ENCODE assay signal across 9 cellular contexts in the genomic region with DNA sequence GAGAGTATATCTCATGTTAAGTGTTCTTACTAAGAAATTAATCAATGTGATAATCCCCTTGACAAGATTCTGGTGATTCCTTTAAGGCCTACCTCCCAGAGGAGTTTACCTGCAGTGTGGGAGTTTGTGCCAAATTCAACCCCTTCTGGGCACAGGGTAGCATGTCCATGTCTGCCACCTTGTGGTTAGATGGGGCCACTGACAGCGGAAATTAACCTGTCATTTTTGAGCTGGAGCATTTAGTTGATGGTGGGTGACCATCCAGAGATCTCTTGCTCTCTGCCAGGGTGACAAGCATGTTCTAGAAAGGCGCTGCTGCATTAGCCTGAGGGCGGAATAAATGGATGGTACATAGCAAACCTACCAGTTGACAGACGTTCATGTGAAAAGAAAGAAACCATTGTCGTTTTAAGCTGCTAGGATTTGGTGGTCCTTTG.
DNase-seq lines count a peak whose midpoint lies in the region; ATAC-seq and TF ChIP-seq lines count a peak whose summit lies in the region.
"Had no signal": no experiment of that assay in that cellular context is flagged by ENCODE, and none has a peak within 500 bp of the region (broad histone marks: within the 10 kb centered on the region; RNA-seq: fewer than 3 reads in every experiment).

No MANE protein-coding gene starts in this region.

- no peak overlapping the region for H3K27ac Mint-ChIP-seq in WTC11

- H3K27me3 ChIP-seq in A673 (replicated peaks; ENCODE audit: insufficient read depth, low read depth, low read length, poor library complexity) = peaks cover 11% of the 10 kb centered on the region
- no peaks in the 10 kb centered on the region for H3K27me3 ChIP-seq in lower lobe of right lung (ENCODE audit: low read depth)

- H3K4me3 ChIP-seq in A673 (ENCODE audit: low read depth, low read length, poor library complexity, severe bottlenecking) (no peak overlapping the region), lower lobe of right lung (no peak overlapping the region)
- H3K4me3 ChIP-seq: skin epidermis had no signal

- H3K27me3 Mint-ChIP-seq in WTC11 (ENCODE audit: low read depth) = no peaks in the 10 kb centered on the region

- H3K27ac ChIP-seq in A673 (ENCODE audit: low read depth, low read length, poor library complexity, severe bottlenecking) (no peak overlapping the region), lower lobe of right lung (no peak overlapping the region)
- H3K27ac ChIP-seq: skin epidermis had no signal

- H3K36me3 ChIP-seq in A673 (ENCODE audit: insufficient read depth, low read length, poor library complexity, severe bottlenecking) (no peaks in the 10 kb centered on the region), lower lobe of right lung (no peaks in the 10 kb centered on the region)

- peaks cover 3% of the 10 kb centered on the region; the same call in 1 of the 2 replicates for H3K4me1 Mint-ChIP-seq in WTC11

- DNase-seq in A673 (ENCODE audit: low spot score) (peak; percentile 58), NCI-H1694 (lab: John Stamatoyannopoulos, UW) (peak; percentile 53), WTC11 (ENCODE audit: low spot score) (peak; percentile 72), cerebellar cortex (ENCODE audit: low spot score) (peak; percentile 23), lower lobe of right lung (no peak)
- DNase-seq in stimulated activated CD8-positive, alpha-beta memory T cell treated with anti-CD3 and anti-CD28 coated beads, Interleukin-7, amount 100 ng/mL, for 48 hours (ENCODE audit: extremely low read depth in 1 of 2, low read depth in 1 of 2) = peak; percentile 10 to 13

- no TSS peak for BruUV-seq in A673 (replicated peaks; lab: Mats Ljungman, UMichigan)

- POLR2A ChIA-PET in A673 (lab: Charles Lee; ENCODE audit: low non-redundant PET) = no interaction called here
- POLR2A ChIA-PET in WTC11 (lab: Charles Lee) = no interaction called here

- TF ChIP-seq CTCF in A673 (conservative IDR thresholded peaks at IDR 0.05; ENCODE audit: low read depth, low read length) (peak; percentile 82), WTC11 (IDR thresholded peaks at IDR 0.05) (peak; percentile 64; the same call in 1 of the 2 replicates), lower lobe of right lung (IDR thresholded peaks at IDR 0.05) (peak; percentile 62)

- ATAC-seq in GM18499 (IDR thresholded peaks at IDR 0.05; ENCODE audit: insufficient read depth, unreplicated experiment) (peak; percentile 65), HG02852 (IDR thresholded peaks at IDR 0.05; ENCODE audit: unreplicated experiment) (peak; percentile 96), WTC11 (peak; percentile 97), lower lobe of right lung (peak; percentile 67 to 80)

- H3K9me3 Mint-ChIP-seq in WTC11 = no peaks in the 10 kb centered on the region

- intact Hi-C loops in A673 (cut with micrococcal nuclease; ENCODE audit: unreplicated experiment) = loop anchor here (1.0 to 10.0 kb wide), 3 partner anchors 201 to 828 kb away; no protein-coding TSS in a partner anchor
- intact Hi-C loops in lower lobe of right lung (cut with DNase I) = no loop called here

- H3K4me1 ChIP-seq in A673 (ENCODE audit: insufficient read depth, low read length, poor library complexity, severe bottlenecking) (no peaks in the 10 kb centered on the region), lower lobe of right lung (no peaks in the 10 kb centered on the region)

- no peaks in the 10 kb centered on the region for H3K9me3 ChIP-seq in A673 (ENCODE audit: low read depth, low read length, poor library complexity, severe bottlenecking)
- no peaks in the 10 kb centered on the region for H3K9me3 ChIP-seq in lower lobe of right lung

- H3K4me3 Mint-ChIP-seq in WTC11 = no peak overlapping the region

- CTCF ChIA-PET in A673 (lab: Charles Lee) (interaction anchor here (0.6 to 2.7 kb wide), 7 partner anchors 9 to 832 kb away, joined by 3 to 27 read pairs (median 4); no protein-coding TSS in a partner anchor), WTC11 (lab: Charles Lee) (interaction anchor here (0.6 to 2.3 kb wide), 49 partner anchors 9 to 832 kb away, joined by 3 to 34 read pairs (median 4); a partner anchor contains a TSS)

- no peaks in the 10 kb centered on the region for H3K36me3 Mint-ChIP-seq in WTC11

TF ChIP-seq in WTC11, 78 proteins besides CTCF, POLR2A, EP300 and RAD21:
- TF ChIP-seq, protein P1, sequence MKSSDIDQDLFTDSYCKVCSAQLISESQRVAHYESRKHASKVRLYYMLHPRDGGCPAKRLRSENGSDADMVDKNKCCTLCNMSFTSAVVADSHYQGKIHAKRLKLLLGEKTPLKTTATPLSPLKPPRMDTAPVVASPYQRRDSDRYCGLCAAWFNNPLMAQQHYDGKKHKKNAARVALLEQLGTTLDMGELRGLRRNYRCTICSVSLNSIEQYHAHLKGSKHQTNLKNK (CRISPR knock-in tag; IDR thresholded peaks at IDR 0.05) = no peak
- TF ChIP-seq ZNF416 (CRISPR knock-in tag; IDR thresholded peaks at IDR 0.05) (no peak), MYBL2 (CRISPR knock-in tag; IDR thresholded peaks at IDR 0.05) (no peak), KAT7 (CRISPR knock-in tag; IDR thresholded peaks at IDR 0.05; ENCODE audit: borderline replicate concordance) (no peak), TEAD1 (CRISPR knock-in tag; IDR thresholded peaks at IDR 0.05) (no peak), ZNF423 (CRISPR knock-in tag; IDR thresholded peaks at IDR 0.05) (no peak), ZNF317 (CRISPR knock-in tag; IDR thresholded peaks at IDR 0.05; ENCODE audit: borderline replicate concordance, low read depth) (no peak)
- TF ChIP-seq, protein P2, sequence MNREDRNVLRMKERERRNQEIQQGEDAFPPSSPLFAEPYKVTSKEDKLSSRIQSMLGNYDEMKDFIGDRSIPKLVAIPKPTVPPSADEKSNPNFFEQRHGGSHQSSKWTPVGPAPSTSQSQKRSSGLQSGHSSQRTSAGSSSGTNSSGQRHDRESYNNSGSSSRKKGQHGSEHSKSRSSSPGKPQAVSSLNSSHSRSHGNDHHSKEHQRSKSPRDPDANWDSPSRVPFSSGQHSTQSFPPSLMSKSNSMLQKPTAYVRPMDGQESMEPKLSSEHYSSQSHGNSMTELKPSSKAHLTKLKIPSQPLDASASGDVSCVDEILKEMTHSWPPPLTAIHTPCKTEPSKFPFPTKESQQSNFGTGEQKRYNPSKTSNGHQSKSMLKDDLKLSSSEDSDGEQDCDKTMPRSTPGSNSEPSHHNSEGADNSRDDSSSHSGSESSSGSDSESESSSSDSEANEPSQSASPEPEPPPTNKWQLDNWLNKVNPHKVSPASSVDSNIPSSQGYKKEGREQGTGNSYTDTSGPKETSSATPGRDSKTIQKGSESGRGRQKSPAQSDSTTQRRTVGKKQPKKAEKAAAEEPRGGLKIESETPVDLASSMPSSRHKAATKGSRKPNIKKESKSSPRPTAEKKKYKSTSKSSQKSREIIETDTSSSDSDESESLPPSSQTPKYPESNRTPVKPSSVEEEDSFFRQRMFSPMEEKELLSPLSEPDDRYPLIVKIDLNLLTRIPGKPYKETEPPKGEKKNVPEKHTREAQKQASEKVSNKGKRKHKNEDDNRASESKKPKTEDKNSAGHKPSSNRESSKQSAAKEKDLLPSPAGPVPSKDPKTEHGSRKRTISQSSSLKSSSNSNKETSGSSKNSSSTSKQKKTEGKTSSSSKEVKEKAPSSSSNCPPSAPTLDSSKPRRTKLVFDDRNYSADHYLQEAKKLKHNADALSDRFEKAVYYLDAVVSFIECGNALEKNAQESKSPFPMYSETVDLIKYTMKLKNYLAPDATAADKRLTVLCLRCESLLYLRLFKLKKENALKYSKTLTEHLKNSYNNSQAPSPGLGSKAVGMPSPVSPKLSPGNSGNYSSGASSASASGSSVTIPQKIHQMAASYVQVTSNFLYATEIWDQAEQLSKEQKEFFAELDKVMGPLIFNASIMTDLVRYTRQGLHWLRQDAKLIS (CRISPR knock-in tag; IDR thresholded peaks at IDR 0.05; ENCODE audit: borderline replicate concordance) = no peak
